Comparison of ENCODE assay signal across 9 cellular contexts in the genomic region with DNA sequence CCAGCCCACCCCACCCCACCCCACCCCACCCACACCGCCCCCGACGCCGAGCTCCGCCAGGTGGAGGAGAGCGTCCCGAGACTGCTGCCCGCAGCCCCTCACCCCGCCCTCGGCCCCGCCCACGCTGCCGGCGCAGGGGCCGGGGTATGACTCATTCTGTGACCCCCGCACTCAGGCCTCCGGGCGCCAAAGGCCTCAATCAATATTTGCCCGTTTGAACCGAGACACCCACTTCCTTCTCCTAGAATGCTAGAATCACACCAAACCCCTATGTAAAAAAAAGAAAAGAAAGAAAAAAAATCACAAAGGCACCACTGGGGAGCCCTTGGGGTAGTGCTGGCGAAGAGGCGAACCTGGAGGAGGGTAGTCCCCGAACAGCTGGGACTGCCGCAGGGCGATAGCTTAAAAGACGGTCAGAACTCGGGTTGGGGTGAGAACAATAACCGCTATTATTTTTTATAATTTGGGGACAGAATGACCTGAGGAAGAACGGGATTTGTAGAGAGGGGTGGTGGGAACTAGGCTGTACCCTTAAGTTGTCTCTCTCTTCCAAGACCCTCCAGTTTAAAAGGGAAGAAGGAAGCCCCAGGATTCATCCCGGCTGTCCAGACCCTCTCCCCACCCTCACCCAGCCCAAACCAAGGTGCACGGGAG. TPM values are rescaled to one million over a fixed set of nuclear protein-coding genes. Genes with fewer than 3 reads are reported as not detected.
A peak's percentile ranks its signal among the peaks of the same experiment; 100 is the strongest.
DNase-seq lines count a peak whose midpoint lies in the region; ATAC-seq, FAIRE-seq and TF ChIP-seq lines count a peak whose summit lies in the region.
"Had no signal": no experiment of that assay in that cellular context is flagged by ENCODE, and none has a peak within 500 bp of the region (broad histone marks: within the 10 kb centered on the region; RNA-seq: fewer than 3 reads in every experiment).

No MANE protein-coding gene starts in this region.

- peak; percentile 33 for ATAC-seq in WTC11

- H3K4me1 ChIP-seq in endocrine pancreas (ENCODE audit: control insufficient read depth, insufficient read depth, low read length) (no peaks in the 10 kb centered on the region), muscle layer of duodenum (ENCODE audit: control insufficient read depth in 1 of 2, insufficient read depth in 2 of 2, low read length in 2 of 2) (peaks cover 0 to 11% of the 10 kb centered on the region in 2 donors)

- CTCF ChIA-PET in WTC11 (lab: Charles Lee), result interaction anchor here (0.6 to 6.2 kb wide), 17 partner anchors 9 to 576 kb away, joined by 3 to 75 read pairs (median 5); a partner anchor contains a TSS

- peak; percentile 29 for DNase-seq in NCI-H2227 (lab: John Stamatoyannopoulos, UW; ENCODE audit: unreplicated experiment)
- no peak for DNase-seq in NCI-H2227 treated with DMSO at 0.1 percent for 48 hours (lab: John Stamatoyannopoulos, UW)
- peak; percentile 79 for DNase-seq in HuH-7 (ENCODE audit: low spot score)
- DNase-seq in WTC11 (ENCODE audit: low spot score), result peak; percentile 67
- DNase-seq in urothelium cell line (ENCODE audit: low spot score), result peak; percentile 88
- DNase-seq in occipital lobe (lab: John Stamatoyannopoulos, UW), result no peak

- POLR2A ChIA-PET in WTC11 (lab: Charles Lee), result interaction anchor here (1.0 to 4.6 kb wide), 12 partner anchors 14 to 102 kb away, joined by 3 to 44 read pairs (median 4); a partner anchor contains a TSS

- H3K36me3 Mint-ChIP-seq in WTC11, result peaks cover 39% of the 10 kb centered on the region

- peak overlapping the region; percentile 93 for H3K27ac Mint-ChIP-seq in WTC11

- H3K27me3 ChIP-seq in endocrine pancreas (ENCODE audit: control insufficient read depth, insufficient read depth, low read length), result no peaks in the 10 kb centered on the region
- no peaks in the 10 kb centered on the region for H3K27me3 ChIP-seq in muscle layer of duodenum (ENCODE audit: low read depth, low read length)

- H3K9me3 ChIP-seq in endocrine pancreas (ENCODE audit: control insufficient read depth, low read length) (no peaks in the 10 kb centered on the region), muscle layer of duodenum (ENCODE audit: control insufficient read depth in 1 of 2, low read length in 2 of 2) (no peaks in the 10 kb centered on the region)

- peaks cover 49% of the 10 kb centered on the region for H3K4me1 Mint-ChIP-seq in WTC11

- TF ChIP-seq CTCF in WTC11 (IDR thresholded peaks at IDR 0.05), result no peak

- no peaks in the 10 kb centered on the region for H3K9me3 Mint-ChIP-seq in WTC11

- H3K4me3 ChIP-seq in endocrine pancreas (ENCODE audit: control insufficient read depth, insufficient read depth, low read length), result peak overlapping the region; percentile 78
- H3K4me3 ChIP-seq in muscle layer of duodenum (ENCODE audit: low read depth in 1 of 2, low read length in 2 of 2), result peak overlapping the region; percentile 52 to 80

- H3K27ac ChIP-seq in muscle layer of duodenum (ENCODE audit: low read length), result peak overlapping the region; percentile 97

- H3K36me3 ChIP-seq in endocrine pancreas (ENCODE audit: control insufficient read depth, insufficient read depth, low read length), result peaks cover 5% of the 10 kb centered on the region
- peaks cover 0 to 14% of the 10 kb centered on the region in 2 donors for H3K36me3 ChIP-seq in muscle layer of duodenum (ENCODE audit: control insufficient read depth in 1 of 2, insufficient read depth in 2 of 2, low read length in 2 of 2)

- H3K27me3 Mint-ChIP-seq in WTC11 (ENCODE audit: low read depth), result no peaks in the 10 kb centered on the region

- FAIRE-seq in urothelium cell line (lab: Jason Lieb, UNC), result no peak

- H3K4me3 Mint-ChIP-seq in WTC11, result peak overlapping the region; percentile 92

- H3K9ac ChIP-seq in endocrine pancreas (ENCODE audit: control insufficient read depth, insufficient read depth, low read length), result peak overlapping the region; percentile 81

TF ChIP-seq in WTC11, 78 proteins besides CTCF, POLR2A, EP300 and RAD21:
- TF ChIP-seq ZNF396 (CRISPR knock-in tag; IDR thresholded peaks at IDR 0.05; ENCODE audit: borderline replicate concordance) (no peak), GABPB1 (CRISPR knock-in tag; IDR thresholded peaks at IDR 0.05) (no peak), NR3C1 (CRISPR knock-in tag; conservative IDR thresholded peaks at IDR 0.05; ENCODE audit: low read depth) (no peak), CREM (CRISPR knock-in tag; IDR thresholded peaks at IDR 0.05) (no peak), NFATC4 (CRISPR knock-in tag; IDR thresholded peaks at IDR 0.05) (no peak), MXD4 (CRISPR knock-in tag; IDR thresholded peaks at IDR 0.05; ENCODE audit: borderline replicate concordance) (no peak), FOXP1 (CRISPR knock-in tag; IDR thresholded peaks at IDR 0.05; ENCODE audit: borderline replicate concordance) (no peak), ZNF671 (CRISPR knock-in tag; IDR thresholded peaks at IDR 0.05) (no peak), NFYB (CRISPR knock-in tag; conservative IDR thresholded peaks at IDR 0.05; ENCODE audit: low read depth) (no peak), TP53 (CRISPR knock-in tag; IDR thresholded peaks at IDR 0.05) (no peak)
- TF ChIP-seq, protein P1, sequence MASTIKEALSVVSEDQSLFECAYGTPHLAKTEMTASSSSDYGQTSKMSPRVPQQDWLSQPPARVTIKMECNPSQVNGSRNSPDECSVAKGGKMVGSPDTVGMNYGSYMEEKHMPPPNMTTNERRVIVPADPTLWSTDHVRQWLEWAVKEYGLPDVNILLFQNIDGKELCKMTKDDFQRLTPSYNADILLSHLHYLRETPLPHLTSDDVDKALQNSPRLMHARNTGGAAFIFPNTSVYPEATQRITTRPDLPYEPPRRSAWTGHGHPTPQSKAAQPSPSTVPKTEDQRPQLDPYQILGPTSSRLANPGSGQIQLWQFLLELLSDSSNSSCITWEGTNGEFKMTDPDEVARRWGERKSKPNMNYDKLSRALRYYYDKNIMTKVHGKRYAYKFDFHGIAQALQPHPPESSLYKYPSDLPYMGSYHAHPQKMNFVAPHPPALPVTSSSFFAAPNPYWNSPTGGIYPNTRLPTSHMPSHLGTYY (CRISPR knock-in tag; IDR thresholded peaks at IDR 0.05), result no peak
- TF ChIP-seq, protein P2, sequence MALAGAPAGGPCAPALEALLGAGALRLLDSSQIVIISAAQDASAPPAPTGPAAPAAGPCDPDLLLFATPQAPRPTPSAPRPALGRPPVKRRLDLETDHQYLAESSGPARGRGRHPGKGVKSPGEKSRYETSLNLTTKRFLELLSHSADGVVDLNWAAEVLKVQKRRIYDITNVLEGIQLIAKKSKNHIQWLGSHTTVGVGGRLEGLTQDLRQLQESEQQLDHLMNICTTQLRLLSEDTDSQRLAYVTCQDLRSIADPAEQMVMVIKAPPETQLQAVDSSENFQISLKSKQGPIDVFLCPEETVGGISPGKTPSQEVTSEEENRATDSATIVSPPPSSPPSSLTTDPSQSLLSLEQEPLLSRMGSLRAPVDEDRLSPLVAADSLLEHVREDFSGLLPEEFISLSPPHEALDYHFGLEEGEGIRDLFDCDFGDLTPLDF (CRISPR knock-in tag; IDR thresholded peaks at IDR 0.05), result no peak
- TF ChIP-seq, protein P3, sequence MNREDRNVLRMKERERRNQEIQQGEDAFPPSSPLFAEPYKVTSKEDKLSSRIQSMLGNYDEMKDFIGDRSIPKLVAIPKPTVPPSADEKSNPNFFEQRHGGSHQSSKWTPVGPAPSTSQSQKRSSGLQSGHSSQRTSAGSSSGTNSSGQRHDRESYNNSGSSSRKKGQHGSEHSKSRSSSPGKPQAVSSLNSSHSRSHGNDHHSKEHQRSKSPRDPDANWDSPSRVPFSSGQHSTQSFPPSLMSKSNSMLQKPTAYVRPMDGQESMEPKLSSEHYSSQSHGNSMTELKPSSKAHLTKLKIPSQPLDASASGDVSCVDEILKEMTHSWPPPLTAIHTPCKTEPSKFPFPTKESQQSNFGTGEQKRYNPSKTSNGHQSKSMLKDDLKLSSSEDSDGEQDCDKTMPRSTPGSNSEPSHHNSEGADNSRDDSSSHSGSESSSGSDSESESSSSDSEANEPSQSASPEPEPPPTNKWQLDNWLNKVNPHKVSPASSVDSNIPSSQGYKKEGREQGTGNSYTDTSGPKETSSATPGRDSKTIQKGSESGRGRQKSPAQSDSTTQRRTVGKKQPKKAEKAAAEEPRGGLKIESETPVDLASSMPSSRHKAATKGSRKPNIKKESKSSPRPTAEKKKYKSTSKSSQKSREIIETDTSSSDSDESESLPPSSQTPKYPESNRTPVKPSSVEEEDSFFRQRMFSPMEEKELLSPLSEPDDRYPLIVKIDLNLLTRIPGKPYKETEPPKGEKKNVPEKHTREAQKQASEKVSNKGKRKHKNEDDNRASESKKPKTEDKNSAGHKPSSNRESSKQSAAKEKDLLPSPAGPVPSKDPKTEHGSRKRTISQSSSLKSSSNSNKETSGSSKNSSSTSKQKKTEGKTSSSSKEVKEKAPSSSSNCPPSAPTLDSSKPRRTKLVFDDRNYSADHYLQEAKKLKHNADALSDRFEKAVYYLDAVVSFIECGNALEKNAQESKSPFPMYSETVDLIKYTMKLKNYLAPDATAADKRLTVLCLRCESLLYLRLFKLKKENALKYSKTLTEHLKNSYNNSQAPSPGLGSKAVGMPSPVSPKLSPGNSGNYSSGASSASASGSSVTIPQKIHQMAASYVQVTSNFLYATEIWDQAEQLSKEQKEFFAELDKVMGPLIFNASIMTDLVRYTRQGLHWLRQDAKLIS (CRISPR knock-in tag; IDR thresholded peaks at IDR 0.05; ENCODE audit: borderline replicate concordance), result no peak
- TF ChIP-seq, protein P4, sequence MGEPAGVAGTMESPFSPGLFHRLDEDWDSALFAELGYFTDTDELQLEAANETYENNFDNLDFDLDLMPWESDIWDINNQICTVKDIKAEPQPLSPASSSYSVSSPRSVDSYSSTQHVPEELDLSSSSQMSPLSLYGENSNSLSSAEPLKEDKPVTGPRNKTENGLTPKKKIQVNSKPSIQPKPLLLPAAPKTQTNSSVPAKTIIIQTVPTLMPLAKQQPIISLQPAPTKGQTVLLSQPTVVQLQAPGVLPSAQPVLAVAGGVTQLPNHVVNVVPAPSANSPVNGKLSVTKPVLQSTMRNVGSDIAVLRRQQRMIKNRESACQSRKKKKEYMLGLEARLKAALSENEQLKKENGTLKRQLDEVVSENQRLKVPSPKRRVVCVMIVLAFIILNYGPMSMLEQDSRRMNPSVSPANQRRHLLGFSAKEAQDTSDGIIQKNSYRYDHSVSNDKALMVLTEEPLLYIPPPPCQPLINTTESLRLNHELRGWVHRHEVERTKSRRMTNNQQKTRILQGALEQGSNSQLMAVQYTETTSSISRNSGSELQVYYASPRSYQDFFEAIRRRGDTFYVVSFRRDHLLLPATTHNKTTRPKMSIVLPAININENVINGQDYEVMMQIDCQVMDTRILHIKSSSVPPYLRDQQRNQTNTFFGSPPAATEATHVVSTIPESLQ (CRISPR knock-in tag; IDR thresholded peaks at IDR 0.05), result no peak

RNA-seq across cellular contexts. Expression of a gene that starts 0.9 kb away (rescaled TPM):
- total RNA-seq in WTC11 (2021) (424 to 477 TPM (median 429 TPM) in 3 replicates), occipital lobe (not detected)
- total RNA-seq: activated CD8-positive, alpha-beta memory T cell treated with anti-CD3 and anti-CD28 coated beads for 36 hours had no signal

RNA-seq across cellular contexts. Expression of a gene that starts 44.9 kb away (rescaled TPM):
- total RNA-seq in WTC11 (2021), result 461 to 525 TPM (median 465 TPM) in 3 replicates
- total RNA-seq in occipital lobe, result 1.6 TPM

RNA-seq across cellular contexts. Expression of a gene that starts 55.2 kb away (rescaled TPM):
- not detected in 3 replicates for total RNA-seq in WTC11 (2021)
- 1.9 TPM for total RNA-seq in occipital lobe
- total RNA-seq: activated CD8-positive, alpha-beta memory T cell treated with anti-CD3 and anti-CD28 coated beads for 36 hours had no signal

Comparison
In these comparisons a context has a peak if more than half of its experiments do, and no peak if none do; other contexts are left out.
1. DNase-seq: peak in NCI-H2227 (single experiment), HuH-7 (single experiment), WTC11 (single experiment) and urothelium cell line (single experiment); none in NCI-H2227 treated with DMSO at 0.1 percent for 48 hours (single experiment) and occipital lobe (single experiment).
2. RNA of a gene that starts 0.9 kb away (total RNA-seq): 424 to 477 TPM in WTC11; not detected in occipital lobe (single experiment); every median in the first group is over 100 times any median in the second.
3. RNA of a gene that starts 44.9 kb away (total RNA-seq): 461 to 525 TPM in WTC11; 1.6 TPM in occipital lobe (single experiment); every median in the first group is over 100 times any median in the second.